Comparison of ENCODE assay signal across 20 cellular contexts in the genomic region with DNA sequence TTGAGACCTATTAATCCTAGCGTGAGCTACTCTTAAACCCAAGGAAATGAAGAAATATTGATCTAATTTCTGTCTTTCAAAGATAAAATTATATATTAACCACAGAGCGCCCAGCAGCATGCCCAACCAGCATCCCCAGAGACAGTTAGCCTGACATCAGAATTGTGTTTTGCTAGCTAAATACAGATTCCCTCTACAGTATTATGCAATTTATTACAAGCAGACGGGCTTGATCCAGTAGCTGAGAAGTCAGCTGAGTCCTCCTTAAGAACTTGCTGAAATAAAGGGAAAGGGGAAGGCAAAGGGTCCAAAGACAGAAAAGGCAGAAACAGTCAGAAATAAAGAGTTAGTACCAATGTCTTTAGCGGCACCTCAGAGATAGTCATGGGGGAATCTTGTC. TPM values are rescaled to one million over a fixed set of nuclear protein-coding genes. Genes with fewer than 3 reads are reported as not detected.
DNase-seq lines count a peak whose midpoint lies in the region; TF ChIP-seq lines count a peak whose summit lies in the region.
"Had no signal": no experiment of that assay in that cellular context is flagged by ENCODE, and none has a peak within 500 bp of the region (broad histone marks: within the 10 kb centered on the region; RNA-seq: fewer than 3 reads in every experiment).

No MANE protein-coding gene starts in this region.

- H3K27me3 Mint-ChIP-seq in progenitor cell of endocrine pancreas, result peaks cover 2% of the 10 kb centered on the region
- no peaks in the 10 kb centered on the region for H3K27me3 Mint-ChIP-seq in T-helper 2 cell treated with Interferon-gamma antibody and Interleukin-4, amounts not matched to agents 5 μg/mL and 100 μg/mL, for 36 hours (ENCODE audit: low read depth)
- H3K27me3 Mint-ChIP-seq: CD4-positive, alpha-beta memory T cell; CD4-positive, CD25-positive, alpha-beta regulatory T cell; CD8-positive, alpha-beta memory T cell had no signal

- H3K4me1 Mint-ChIP-seq in progenitor cell of endocrine pancreas (ENCODE audit: low read depth), result peaks cover 3% of the 10 kb centered on the region
- no peaks in the 10 kb centered on the region for H3K4me1 Mint-ChIP-seq in T-helper 2 cell treated with Interferon-gamma antibody and Interleukin-4, amounts not matched to agents 5 μg/mL and 100 μg/mL, for 36 hours (ENCODE audit: low read depth)
- H3K4me1 Mint-ChIP-seq: CD14-positive monocyte; CD4-positive, alpha-beta memory T cell; CD4-positive, CD25-positive, alpha-beta regulatory T cell; CD8-positive, alpha-beta memory T cell had no signal

- H3K4me3 ChIP-seq in SK-N-MC, result peak overlapping the region; percentile 43
- no peak overlapping the region for H3K4me3 ChIP-seq in subcutaneous abdominal adipose tissue (ENCODE audit: low read depth in 1 of 5, low read length in 5 of 5)
- H3K4me3 ChIP-seq: BLaER1 had no signal

- H3K9ac ChIP-seq in SK-N-MC (ENCODE audit: insufficient read length) (no peak overlapping the region), subcutaneous abdominal adipose tissue (ENCODE audit: low read length in 5 of 5) (peak overlapping the region in 2 of 5 donors; percentile 12 to 57)
- H3K9ac ChIP-seq: BLaER1 had no signal

- H3K9me3 ChIP-seq in SK-N-MC (ENCODE audit: low read depth, low read length) (no peaks in the 10 kb centered on the region), subcutaneous abdominal adipose tissue (ENCODE audit: control insufficient read depth in 5 of 5, low read length in 5 of 5) (no peaks in the 10 kb centered on the region)
- H3K9me3 ChIP-seq: BE2C, BLaER1 had no signal

- no peaks in the 10 kb centered on the region for H3K36me3 Mint-ChIP-seq in progenitor cell of endocrine pancreas (ENCODE audit: insufficient read depth)
- H3K36me3 Mint-ChIP-seq in T-helper 2 cell treated with Interferon-gamma antibody and Interleukin-4, amounts not matched to agents 5 μg/mL and 100 μg/mL, for 36 hours (ENCODE audit: low read depth), result no peaks in the 10 kb centered on the region
- H3K36me3 Mint-ChIP-seq: CD14-positive monocyte; CD4-positive, alpha-beta memory T cell; CD4-positive, CD25-positive, alpha-beta regulatory T cell; CD8-positive, alpha-beta memory T cell had no signal

- H3K9me3 Mint-ChIP-seq in progenitor cell of endocrine pancreas (ENCODE audit: low read depth), result no peaks in the 10 kb centered on the region
- H3K9me3 Mint-ChIP-seq in T-helper 2 cell treated with Interferon-gamma antibody and Interleukin-4, amounts not matched to agents 5 μg/mL and 100 μg/mL, for 36 hours, result no peaks in the 10 kb centered on the region

- TF ChIP-seq CTCF in progenitor cell of endocrine pancreas (IDR thresholded peaks at IDR 0.05; ENCODE audit: unreplicated experiment), result no peak

- H3K27me3 ChIP-seq in subcutaneous abdominal adipose tissue (ENCODE audit: control insufficient read depth in 5 of 5, insufficient read depth in 4 of 5, low read length in 5 of 5), result no peaks in the 10 kb centered on the region
- H3K27me3 ChIP-seq: BE2C, BLaER1 had no signal

- H3K4me3 Mint-ChIP-seq in progenitor cell of endocrine pancreas (ENCODE audit: low read depth), result no peak overlapping the region
- no peak overlapping the region for H3K4me3 Mint-ChIP-seq in T-helper 2 cell treated with Interferon-gamma antibody and Interleukin-4, amounts not matched to agents 5 μg/mL and 100 μg/mL, for 36 hours
- H3K4me3 Mint-ChIP-seq: CD14-positive monocyte; CD4-positive, alpha-beta memory T cell; CD4-positive, CD25-positive, alpha-beta regulatory T cell; CD8-positive, alpha-beta memory T cell had no signal

- peak overlapping the region; percentile 82 for H3K27ac ChIP-seq in SK-N-MC
- H3K27ac ChIP-seq in subcutaneous abdominal adipose tissue (ENCODE audit: low read depth, low read length), result peak overlapping the region; percentile 35
- H3K27ac ChIP-seq: BLaER1 had no signal

- H3K4me1 ChIP-seq in subcutaneous abdominal adipose tissue (ENCODE audit: control insufficient read depth in 5 of 5, insufficient read depth in 5 of 5, low read length in 5 of 5), result peaks cover 0 to 20% (median 15%) of the 10 kb centered on the region in 5 donors
- H3K4me1 ChIP-seq: BE2C, BLaER1 had no signal

- DNase-seq in SK-N-MC (ENCODE audit: low read depth, low spot score), result no peak
- DNase-seq in progenitor cell of endocrine pancreas (ENCODE audit: low spot score, unreplicated experiment), result no peak
- DNase-seq in HPDE6-E6E7 (ENCODE audit: extremely low spot score), result no peak
- no peak for DNase-seq in T-helper 2 cell treated with Interferon-gamma antibody and Interleukin-4, amounts not matched to agents 5 μg/mL and 100 μg/mL, for 36 hours (ENCODE audit: low spot score)
- no peak for DNase-seq in NCI-H2081 treated with DMSO at 0.1 percent for 48 hours (lab: John Stamatoyannopoulos, UW)
- DNase-seq in DMS 273 (lab: John Stamatoyannopoulos, UW; ENCODE audit: unreplicated experiment), result no peak
- DNase-seq: 8988T; ACHN; BE2C; C1 segment of cervical spinal cord; CD4-positive, alpha-beta memory T cell; CD4-positive, CD25-positive, alpha-beta regulatory T cell; CD8-positive, alpha-beta memory T cell; COR-L47; DMS79 treated with DMSO at 0.1 percent for 48 hours; GF-D8 had no signal

- H3K36me3 ChIP-seq in SK-N-MC (ENCODE audit: insufficient read depth, low read length) (no peaks in the 10 kb centered on the region), subcutaneous abdominal adipose tissue (ENCODE audit: control insufficient read depth in 5 of 5, insufficient read depth in 5 of 5, low read length in 5 of 5) (no peaks in the 10 kb centered on the region)
- H3K36me3 ChIP-seq: BE2C, BLaER1 had no signal

- H3K27ac Mint-ChIP-seq in progenitor cell of endocrine pancreas, result peak overlapping the region; percentile 73
- H3K27ac Mint-ChIP-seq in T-helper 2 cell treated with Interferon-gamma antibody and Interleukin-4, amounts not matched to agents 5 μg/mL and 100 μg/mL, for 36 hours, result no peak overlapping the region
- H3K27ac Mint-ChIP-seq: CD14-positive monocyte; CD4-positive, alpha-beta memory T cell; CD4-positive, CD25-positive, alpha-beta regulatory T cell; CD8-positive, alpha-beta memory T cell had no signal

RNA-seq across cellular contexts. Expression of gene TUSC7, which starts 7.2 kb away (rescaled TPM):
- not detected in 2 replicates for total RNA-seq in progenitor cell of endocrine pancreas
- total RNA-seq: A673; CD4-positive, alpha-beta memory T cell; CD4-positive, CD25-positive, alpha-beta regulatory T cell; CD8-positive, alpha-beta memory T cell had no signal
